8 cellular contexts compared by ENCODE assay signal in genomic region chr1:46303038-46303871, GRCh38. TPM values are rescaled to one million over a fixed set of nuclear protein-coding genes. Genes with fewer than 3 reads are reported as not detected.
A peak's percentile ranks its signal among the peaks of the same experiment; 100 is the strongest.
DNase-seq lines count a peak whose midpoint lies in the region; ATAC-seq, FAIRE-seq and TF ChIP-seq lines count a peak whose summit lies in the region.

Gene LRRC41, minus strand, starts transcription at chr1:46303616. Its CDS starts 294 bp downstream, at chr1:46303322.
Gene UQCRH, plus strand, starts transcription at chr1:46303698. Its CDS starts 69 bp downstream, at chr1:46303767.

- H2AFZ ChIP-seq in trophoblast cell (ENCODE audit: insufficient read depth, low read length, poor library complexity): peak within 1 kb of the TSS; percentile 50

- POLR2A ChIA-PET in T-cell (lab: Charles Lee): interaction anchor here (0.6 to 1.4 kb wide), 8 partner anchors 9 to 1671 kb away, joined by 3 to 18 read pairs (median 4); partner anchors contain the start of genes NSUN4 (in 1 of the 2) and RAD54L (in 1 of the 2)

- in situ Hi-C loops in transverse colon (cut with MboI; ENCODE audit: low pct_ligation_motif_present in 1 of 4, low pct_unique_long_range_greater_than_20kb in 1 of 4, low sequenced_read_pairs in 3 of 4): no loop called here

- H3K4me1 ChIP-seq in trophoblast cell (ENCODE audit: control insufficient read depth in 1 of 2, insufficient read depth in 2 of 2, low read length in 2 of 2) (peaks cover 8 to 23% of the 10 kb centered on the region in 2 experiments), transverse colon (peaks cover 35 to 62% (median 50%) of the 10 kb centered on the region in 4 donors)

- H2BK5ac ChIP-seq in trophoblast cell (ENCODE audit: low read depth, low read length, poor library complexity): peak within 1 kb of the TSS; percentile 79

- TF ChIP-seq CTCF in transverse colon (IDR thresholded peaks at IDR 0.05): peak in 2 of 5 experiments; percentile 3 to 24

- H4K8ac ChIP-seq in trophoblast cell (ENCODE audit: low read depth, low read length): peak within 1 kb of the TSS; percentile 80

- no peak within 1 kb of the TSS for H3K23ac ChIP-seq in trophoblast cell (ENCODE audit: low read length)

- peaks cover 50 to 64% (median 53%) of the 10 kb centered on the region in 3 donors for H3K4me1 Mint-ChIP-seq in T-cell

- peak within 1 kb of the TSS; percentile 95 to 96 for H3K27ac Mint-ChIP-seq in T-cell

- peak within 1 kb of the TSS; percentile 93 for H4K12ac ChIP-seq in trophoblast cell (ENCODE audit: low read depth, low read length)

- peak within 1 kb of the TSS; percentile 66 for H3K4me2 ChIP-seq in trophoblast cell (ENCODE audit: low read length)

- TF ChIP-seq POLR2A in GM12891 (IDR thresholded peaks at IDR 0.05; ENCODE audit: low read depth, low read length) (peak; percentile 73), transverse colon (IDR thresholded peaks at IDR 0.05) (peak; percentile 96)

- peak within 1 kb of the TSS; percentile 83 for H2AK5ac ChIP-seq in trophoblast cell (ENCODE audit: low read length)

- H3K18ac ChIP-seq in trophoblast cell (ENCODE audit: low read length): peak within 1 kb of the TSS; percentile 90

- CTCF ChIA-PET in T-cell (lab: Charles Lee): interaction anchor here (0.6 to 2.1 kb wide), 10 partner anchors 12 to 58 kb away, joined by 3 to 6 read pairs (median 3); partner anchors contain the start of gene RAD54L (in 1 of the 2)

- intact Hi-C loops in cardiac septum (cut with DNase I): loop anchor here (1.0 to 2.0 kb wide), 2 partner anchors 37 to 56 kb away; partner anchors contain the start of genes NSUN4 and RAD54L
- intact Hi-C loops in transverse colon (cut with DNase I; ENCODE audit: low total_unique reads): no loop called here

- H3K27me3 Mint-ChIP-seq in T-cell: no peaks in the 10 kb centered on the region

- ATAC-seq in HG02840 (IDR thresholded peaks at IDR 0.05; ENCODE audit: low FRiP score, unreplicated experiment) (peak; percentile 82), T-cell (replicated peaks in 1 of 4) (peak; percentile 87 to 90 (median 89))

- no peak for TF ChIP-seq EP300 in transverse colon (IDR thresholded peaks at IDR 0.05; ENCODE audit: low read depth)

- H3K9me3 ChIP-seq in trophoblast cell (ENCODE audit: insufficient read depth, low read depth, low read length) (no peaks in the 10 kb centered on the region), transverse colon (no peaks in the 10 kb centered on the region)

- H2BK120ac ChIP-seq in trophoblast cell (ENCODE audit: insufficient read depth, low read length, poor library complexity): peak within 1 kb of the TSS; percentile 69

- peaks cover 22% of the 10 kb centered on the region for H3K79me1 ChIP-seq in trophoblast cell (ENCODE audit: low read length)

- peak; percentile 90 for DNase-seq in GM12891 (ENCODE audit: insufficient read length, low spot score)
- peak; percentile 88 for DNase-seq in NCI-H1436 treated with DMSO at 0.1 percent for 48 hours (lab: John Stamatoyannopoulos, UW)
- peak; percentile 83 to 95 (median 90) for DNase-seq in T-cell
- DNase-seq in cardiac septum (ENCODE audit: low spot score): peak; percentile 96
- DNase-seq in trophoblast cell: peak; percentile 96 to 99
- peak; percentile 95 for DNase-seq in transverse colon

- peak within 1 kb of the TSS; percentile 89 for H3K9ac ChIP-seq in trophoblast cell (ENCODE audit: low read length)

- H4K91ac ChIP-seq in trophoblast cell (ENCODE audit: low read depth, low read length): peak within 1 kb of the TSS; percentile 88

- peak; percentile 97 for FAIRE-seq in GM12891 (lab: Jason Lieb, UNC)

- H3K36me3 Mint-ChIP-seq in T-cell: no peaks in the 10 kb centered on the region

- no peak within 1 kb of the TSS for H2BK12ac ChIP-seq in trophoblast cell (ENCODE audit: low read length)

- peak within 1 kb of the TSS; percentile 95 for H3K14ac ChIP-seq in trophoblast cell (ENCODE audit: low read length)

- H3K27ac ChIP-seq in adipose tissue (ENCODE audit: low read depth, low read length) (peak within 1 kb of the TSS; percentile 97), trophoblast cell (ENCODE audit: low read depth, low read length) (peak within 1 kb of the TSS; percentile 95), transverse colon (peak within 1 kb of the TSS; percentile 95 to 99 (median 96))

- 0 to 1% (median 1%) methylated on average over 61 of the region's 61 CpGs for WGBS in adipose tissue, 3 donors
- WGBS in trophoblast cell (ENCODE audit: extremely low coverage, insufficient coverage, insufficient read length): no CpG with 5 or more reads among the region's 61 CpGs
- WGBS in transverse colon (ENCODE audit: low coverage in 1 of 2), 2 donors: 1% methylated on average over 53 of the region's 61 CpGs; no CpG with 5 or more reads in 1 of the 2 donors

- H3K36me3 ChIP-seq in trophoblast cell (ENCODE audit: control insufficient read depth in 1 of 2, insufficient read depth in 2 of 2, low read length in 2 of 2) (peaks cover 0 to 4% of the 10 kb centered on the region in 2 experiments), transverse colon (no peaks in the 10 kb centered on the region)

- H3K4me3 Mint-ChIP-seq in T-cell: peak within 1 kb of the TSS; percentile 94 to 98 (median 96)

- H3K79me2 ChIP-seq in trophoblast cell (ENCODE audit: control insufficient read depth, insufficient read depth, low read length, poor library complexity): peaks cover 49% of the 10 kb centered on the region

- no peaks in the 10 kb centered on the region for H3K27me3 ChIP-seq in trophoblast cell (ENCODE audit: insufficient read depth, low read length)
- H3K27me3 ChIP-seq in transverse colon: no peaks in the 10 kb centered on the region

- peak within 1 kb of the TSS; percentile 95 for H3K4me3 ChIP-seq in trophoblast cell (ENCODE audit: low read depth, low read length)
- peak within 1 kb of the TSS; percentile 52 to 93 (median 75) for H3K4me3 ChIP-seq in transverse colon

- peak within 1 kb of the TSS; percentile 99 for H3K4ac ChIP-seq in trophoblast cell (ENCODE audit: low read depth, low read length)

- H3K9me3 Mint-ChIP-seq in T-cell: no peaks in the 10 kb centered on the region

TF ChIP-seq in GM12891, 5 proteins besides CTCF, POLR2A, EP300 and RAD21:
- peak; percentile 66 for TF ChIP-seq POLR2AphosphoS5 (IDR thresholded peaks at IDR 0.05; ENCODE audit: low read depth, low read length)
- TF ChIP-seq TAF1 (IDR thresholded peaks at IDR 0.05; ENCODE audit: low read depth, low read length): peak; percentile 94
- TF ChIP-seq SPI1 (IDR thresholded peaks at IDR 0.05; ENCODE audit: low read depth, low read length): no peak
- TF ChIP-seq PAX5 (IDR thresholded peaks at IDR 0.05; ENCODE audit: insufficient read depth, low read length, severe bottlenecking): peak; percentile 44
- peak; percentile 47; the same call in 1 of the 2 replicates for TF ChIP-seq POU2F2 (IDR thresholded peaks at IDR 0.05; ENCODE audit: low read depth, low read length)

RNA-seq across cellular contexts. Expression of gene LRRC41, which starts in this region (rescaled TPM):
- 30.5 TPM for polyA plus RNA-seq in GM12891 (2012; ENCODE audit: low read depth, missing spikeins)
- total RNA-seq in T-cell (10 to 100 TPM; 31.4 to 35.3 (median 34.6) TPM), cardiac septum (52.5 TPM), transverse colon (10 to 100 TPM; 43.4 to 64.3 (median 60.5) TPM)
- 10 to 100 TPM; 29.5 to 52.7 (median 33.1) TPM for polyA plus RNA-seq in adipose tissue
- polyA plus RNA-seq in trophoblast cell (2013): 43.6 and 44.3 TPM in 2 replicates

RNA-seq across cellular contexts. Expression of gene UQCRH, which starts in this region (rescaled TPM):
- polyA plus RNA-seq in GM12891 (2012; ENCODE audit: low read depth, missing spikeins): 648 TPM
- 100 to 1,000 TPM in 4 of 5 donors, 10 to 100 TPM in 1; 96.3 to 141 (median 127) TPM for total RNA-seq in T-cell
- polyA plus RNA-seq in adipose tissue: 100 to 1,000 TPM; 224 to 744 (median 624) TPM
- 907 TPM for total RNA-seq in cardiac septum
- polyA plus RNA-seq in trophoblast cell (2013): 434 and 442 TPM in 2 replicates
- 100 to 1,000 TPM; 108 to 575 (median 330) TPM for total RNA-seq in transverse colon

Comparison
In these comparisons a context has a peak if more than half of its experiments do, and no peak if none do; other contexts are left out.
1. Peak in every context shown above with its lines: DNase-seq, ATAC-seq, H3K4me3 ChIP-seq and H3K27ac ChIP-seq.